ENCODE assay signal across 15 cellular contexts in the genomic region with DNA sequence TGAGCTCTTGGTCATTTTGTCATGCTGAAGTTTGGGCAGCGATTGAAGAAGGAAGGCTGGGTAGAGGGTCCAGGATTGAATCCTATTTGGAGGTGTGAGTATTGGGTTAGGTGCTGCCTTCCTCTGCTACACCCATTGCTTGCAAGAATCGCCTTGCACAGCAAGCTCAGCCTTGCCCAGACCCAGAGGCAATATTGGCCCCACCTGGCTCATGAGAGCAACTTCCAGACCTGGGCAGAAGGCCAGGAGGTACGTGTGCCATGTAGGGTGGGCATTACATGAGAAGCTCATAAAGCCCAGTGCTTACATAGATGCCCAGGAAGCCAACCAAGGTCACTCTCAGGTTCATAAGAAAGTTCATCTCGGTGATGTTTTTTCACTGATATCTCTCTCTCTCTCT.
DNase-seq lines count a peak whose midpoint lies in the region; ATAC-seq, FAIRE-seq and TF ChIP-seq lines count a peak whose summit lies in the region.
"Had no signal": no experiment of that assay in that cellular context is flagged by ENCODE, and none has a peak within 500 bp of the region (broad histone marks: within the 10 kb centered on the region; RNA-seq: fewer than 3 reads in every experiment).

No MANE protein-coding gene starts in this region.

- H3K36me3 Mint-ChIP-seq in neural progenitor cell: no peaks in the 10 kb centered on the region
- H3K36me3 Mint-ChIP-seq in stimulated activated effector memory CD8-positive, alpha-beta T cell treated with anti-CD3 and anti-CD28 coated beads, Interleukin-12 subunit alpha, Interleukin-12 subunit beta, amount 100 ng/mL, for 72 hours: no peaks in the 10 kb centered on the region
- H3K36me3 Mint-ChIP-seq: CD4-positive, alpha-beta memory T cell; IgD-negative memory B cell had no signal

- intact Hi-C loops in psoas muscle (cut with DNase I): no loop called here

- H3K4me2 ChIP-seq in neural progenitor cell: no peak overlapping the region

- no peaks in the 10 kb centered on the region for H3K79me2 ChIP-seq in neural progenitor cell (ENCODE audit: low read depth)

- TF ChIP-seq CTCF in C4-2B (conservative IDR thresholded peaks at IDR 0.05) (no peak), foreskin keratinocyte (conservative IDR thresholded peaks at IDR 0.05) (no peak), neural progenitor cell (IDR thresholded peaks at IDR 0.05) (no peak), psoas muscle (IDR thresholded peaks at IDR 0.05) (no peak)

- peaks cover 20% of the 10 kb centered on the region for H3K4me1 Mint-ChIP-seq in neural progenitor cell
- H3K4me1 Mint-ChIP-seq in stimulated activated effector memory CD8-positive, alpha-beta T cell treated with anti-CD3 and anti-CD28 coated beads, Interleukin-12 subunit alpha, Interleukin-12 subunit beta, amount 100 ng/mL, for 72 hours: no peaks in the 10 kb centered on the region
- H3K4me1 Mint-ChIP-seq: CD4-positive, alpha-beta memory T cell; IgD-negative memory B cell had no signal

- H3K4me1 ChIP-seq in HUES6 (ENCODE audit: control insufficient read depth, insufficient read depth, low read length): peaks cover 20% of the 10 kb centered on the region
- H3K4me1 ChIP-seq in foreskin keratinocyte: peaks cover 25% of the 10 kb centered on the region
- peaks cover 6% of the 10 kb centered on the region for H3K4me1 ChIP-seq in neural progenitor cell
- H3K4me1 ChIP-seq in psoas muscle: no peaks in the 10 kb centered on the region

- H3K4me3 ChIP-seq in HUES6 (ENCODE audit: low read depth, low read length) (peak overlapping the region; percentile 16; the same call in 1 of the 2 replicates), neural progenitor cell (no peak overlapping the region), psoas muscle (no peak overlapping the region)
- H3K4me3 ChIP-seq: GM23248 had no signal

- peak; percentile 57 to 78 for DNase-seq in foreskin keratinocyte
- no peak for DNase-seq in neural progenitor cell (ENCODE audit: low spot score)
- DNase-seq in GM19239 (ENCODE audit: insufficient read length, low spot score): no peak
- DNase-seq in stimulated activated effector memory CD8-positive, alpha-beta T cell treated with anti-CD3 and anti-CD28 coated beads, Interleukin-12 subunit alpha, Interleukin-12 subunit beta, amount 100 ng/mL, for 72 hours (ENCODE audit: low spot score in 2 of 2): no peak
- no peak for DNase-seq in psoas muscle
- DNase-seq: CD4-positive, alpha-beta memory T cell; GM23248; HFFc6; NCI-H1436 treated with DMSO at 0.1 percent for 48 hours; NCI-H2081; NCI-H345 had no signal

- no peaks in the 10 kb centered on the region for H3K36me3 ChIP-seq in HUES6 (ENCODE audit: control insufficient read depth, insufficient read depth, low read length)
- H3K36me3 ChIP-seq in neural progenitor cell: no peaks in the 10 kb centered on the region
- H3K36me3 ChIP-seq in psoas muscle (ENCODE audit: insufficient read depth in 1 of 2, low read depth in 1 of 2): no peaks in the 10 kb centered on the region

- H3K9ac ChIP-seq in HUES6 (ENCODE audit: low read length) (no peak overlapping the region), neural progenitor cell (no peak overlapping the region)
- H3K9ac ChIP-seq: GM23248 had no signal

- no peaks in the 10 kb centered on the region for H4K20me1 ChIP-seq in neural progenitor cell (ENCODE audit: low read depth)

- H3K27me3 ChIP-seq in HUES6 (ENCODE audit: control insufficient read depth, insufficient read depth, low read length): peaks cover 26% of the 10 kb centered on the region
- H3K27me3 ChIP-seq in foreskin keratinocyte: no peaks in the 10 kb centered on the region
- H3K27me3 ChIP-seq in neural progenitor cell: no peaks in the 10 kb centered on the region
- no peaks in the 10 kb centered on the region for H3K27me3 ChIP-seq in psoas muscle (ENCODE audit: insufficient read depth in 3 of 3, low read length in 2 of 3)

- ATAC-seq in foreskin keratinocyte: no peak
- no peak for ATAC-seq in stimulated activated effector memory CD8-positive, alpha-beta T cell treated with anti-CD3 and anti-CD28 coated beads, Interleukin-12 subunit alpha, Interleukin-12 subunit beta, amount 100 ng/mL, for 72 hours
- no peak for ATAC-seq in psoas muscle

- peaks cover 2% of the 10 kb centered on the region for H3K27me3 Mint-ChIP-seq in neural progenitor cell (ENCODE audit: insufficient read depth, low read depth)
- H3K27me3 Mint-ChIP-seq: CD4-positive, alpha-beta memory T cell; IgD-negative memory B cell had no signal

- no peak for FAIRE-seq in GM19239 (lab: Jason Lieb, UNC)
- FAIRE-seq: D721Med had no signal

- 77 to 83% (median 82%) methylated on average over 4 of the region's 4 CpGs for WGBS in psoas muscle, 3 donors

- no peak overlapping the region for H2AFZ ChIP-seq in neural progenitor cell (replicated peaks)
- H2AFZ ChIP-seq: GM23248 had no signal

- H3K27ac Mint-ChIP-seq in neural progenitor cell: peak overlapping the region; percentile 2
- no peak overlapping the region for H3K27ac Mint-ChIP-seq in stimulated activated effector memory CD8-positive, alpha-beta T cell treated with anti-CD3 and anti-CD28 coated beads, Interleukin-12 subunit alpha, Interleukin-12 subunit beta, amount 100 ng/mL, for 72 hours
- H3K27ac Mint-ChIP-seq: CD4-positive, alpha-beta memory T cell; HFFc6; IgD-negative memory B cell had no signal

- no peaks in the 10 kb centered on the region for H3F3A ChIP-seq in neural progenitor cell (ENCODE audit: low read depth)

- H3K9me3 ChIP-seq in HUES6 (ENCODE audit: control insufficient read depth, insufficient read depth, low read depth, low read length) (no peaks in the 10 kb centered on the region), neural progenitor cell (ENCODE audit: low read depth) (no peaks in the 10 kb centered on the region), psoas muscle (no peaks in the 10 kb centered on the region)

- H3K27ac ChIP-seq in C4-2B (peak overlapping the region; percentile 79), HUES6 (ENCODE audit: low read depth, low read length) (no peak overlapping the region), foreskin keratinocyte (peak overlapping the region; percentile 62), neural progenitor cell (no peak overlapping the region), psoas muscle (no peak overlapping the region)
- H3K27ac ChIP-seq: GM23248 had no signal

- H3K4me3 Mint-ChIP-seq in neural progenitor cell: no peak overlapping the region
- no peak overlapping the region for H3K4me3 Mint-ChIP-seq in stimulated activated effector memory CD8-positive, alpha-beta T cell treated with anti-CD3 and anti-CD28 coated beads, Interleukin-12 subunit alpha, Interleukin-12 subunit beta, amount 100 ng/mL, for 72 hours
- H3K4me3 Mint-ChIP-seq: HFFc6 had no signal

- no peaks in the 10 kb centered on the region for H3K9me3 Mint-ChIP-seq in neural progenitor cell
- H3K9me3 Mint-ChIP-seq in stimulated activated effector memory CD8-positive, alpha-beta T cell treated with anti-CD3 and anti-CD28 coated beads, Interleukin-12 subunit alpha, Interleukin-12 subunit beta, amount 100 ng/mL, for 72 hours: peaks cover 1% of the 10 kb centered on the region
- H3K9me3 Mint-ChIP-seq: HFFc6, IgD-negative memory B cell had no signal

Comparison
In these comparisons a context has a peak if more than half of its experiments do, and no peak if none do; other contexts are left out.
1. H3K27ac ChIP-seq: peak in C4-2B (single experiment) and foreskin keratinocyte (single experiment); none in HUES6 (single experiment), neural progenitor cell (single experiment) and psoas muscle (single experiment).
2. DNase-seq: peak in foreskin keratinocyte (2 of 2); none in neural progenitor cell (single experiment), GM19239 (single experiment), stimulated activated effector memory CD8-positive, alpha-beta T cell treated with anti-CD3 and anti-CD28 coated beads, Interleukin-12 subunit alpha, Interleukin-12 subunit beta, amount 100 ng/mL, for 72 hours (0 of 2) and psoas muscle (0 of 2).